In genomic region chr14:76488551-76488950, GRCh38 we compare ENCODE assay signal across 25 cellular contexts.
"Had no signal": no experiment of that assay in that cellular context is flagged by ENCODE, and none has a peak within 500 bp of the region (broad histone marks: within the 10 kb centered on the region; RNA-seq: fewer than 3 reads in every experiment).

No MANE protein-coding gene starts in this region.

- H3K4me1 Mint-ChIP-seq: IgD-negative memory B cell had no signal

- H3K9me3 Mint-ChIP-seq: IgD-negative memory B cell had no signal

- H3K4me3 Mint-ChIP-seq: IgD-negative memory B cell had no signal

- H3K27ac Mint-ChIP-seq: IgD-negative memory B cell had no signal

- ATAC-seq: HepG2, K562, Panc1, PC-3 had no signal

- H3K4me2 ChIP-seq: KMS-11, SK-N-SH had no signal

- H3K36me3 Mint-ChIP-seq: IgD-negative memory B cell had no signal

- H3K9ac ChIP-seq: KMS-11, SK-N-SH had no signal

- H3K9me3 ChIP-seq: SK-N-SH had no signal

- H3K4me3 ChIP-seq: K562 had no signal

- DNase-seq: Kasumi-1, MM.1S, NCI-H1048, NCI-H1105, NCI-H1417, NCI-H1436 treated with DMSO at 0.1 percent for 48 hours, NCI-H1694, NCI-H187 treated with DMSO at 0.1 percent for 48 hours, NCI-H2029 treated with DMSO at 0.1 percent for 48 hours, NCI-H226, NCI-H446, NCI-H510A, NCI-H524 treated with DMSO at 0.1 percent for 48 hours, NCI-H69, NCI-H774, PC-3, SHP77, T-helper 1 cell had no signal

- FAIRE-seq: HepG2, K562 had no signal

- H3K27ac ChIP-seq: KMS-11, RWPE1 had no signal
